1 cellular context compared by ENCODE assay signal in the genomic region with DNA sequence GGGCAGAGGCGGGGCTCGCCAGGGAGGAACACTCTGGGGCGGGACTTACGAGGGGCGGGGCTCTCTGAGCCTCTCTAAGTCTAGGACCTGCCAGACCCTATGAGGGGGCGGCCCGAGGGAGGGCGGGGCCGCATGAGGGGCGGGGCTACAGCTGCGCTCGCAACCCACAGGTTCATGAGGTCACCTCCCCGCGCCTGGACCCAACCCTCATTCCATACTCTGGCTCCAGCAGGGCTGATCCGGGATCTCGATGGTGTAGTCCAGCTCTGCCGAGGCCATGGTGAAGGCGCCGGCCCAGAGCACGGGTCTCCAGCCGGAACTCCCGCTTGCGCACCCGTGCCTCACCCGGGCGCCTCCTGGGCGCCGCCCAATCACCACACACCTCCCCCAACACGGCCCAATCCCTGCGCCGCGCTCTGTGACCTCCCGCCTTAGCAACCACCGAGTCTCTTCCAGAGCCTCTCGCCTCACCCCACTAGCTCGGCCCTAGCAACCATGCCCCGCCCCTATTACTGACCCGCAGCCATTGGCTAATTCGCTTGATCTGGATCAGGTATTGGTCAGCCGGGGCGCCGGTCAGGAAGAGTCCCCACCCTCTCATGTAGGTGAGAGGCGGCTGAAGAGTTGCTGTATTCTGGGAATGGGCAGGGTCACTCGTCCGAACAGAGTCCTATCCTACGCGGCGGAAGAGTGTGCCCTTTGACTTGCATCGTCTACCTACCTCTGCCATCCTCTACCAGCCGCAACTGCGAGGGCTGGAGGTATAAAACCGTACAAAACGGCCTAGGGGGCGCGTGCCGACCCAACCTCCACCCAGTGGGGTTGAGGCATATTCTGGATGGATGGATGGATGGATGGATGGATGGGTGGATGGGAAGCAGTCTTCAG.
TF ChIP-seq lines count a peak whose summit lies in the region.

A gene (plus strand): TSS at position 602 of the 888 bp plus-strand sequence. CDS start 14,984 bp downstream, outside the sequence.
A gene (minus strand): TSS at position 369 of the 888 bp plus-strand sequence. CDS start 90 bp downstream, at position 279.

TF ChIP-seq in GM23338, 12 proteins besides CTCF, POLR2A, EP300 and RAD21 (continued from another document):
- TF ChIP-seq, protein P1, sequence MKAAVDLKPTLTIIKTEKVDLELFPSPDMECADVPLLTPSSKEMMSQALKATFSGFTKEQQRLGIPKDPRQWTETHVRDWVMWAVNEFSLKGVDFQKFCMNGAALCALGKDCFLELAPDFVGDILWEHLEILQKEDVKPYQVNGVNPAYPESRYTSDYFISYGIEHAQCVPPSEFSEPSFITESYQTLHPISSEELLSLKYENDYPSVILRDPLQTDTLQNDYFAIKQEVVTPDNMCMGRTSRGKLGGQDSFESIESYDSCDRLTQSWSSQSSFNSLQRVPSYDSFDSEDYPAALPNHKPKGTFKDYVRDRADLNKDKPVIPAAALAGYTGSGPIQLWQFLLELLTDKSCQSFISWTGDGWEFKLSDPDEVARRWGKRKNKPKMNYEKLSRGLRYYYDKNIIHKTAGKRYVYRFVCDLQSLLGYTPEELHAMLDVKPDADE (IDR thresholded peaks at IDR 0.05) = no peak
- no peak for TF ChIP-seq ZNF331 (CRISPR knock-in tag; IDR thresholded peaks at IDR 0.05; ENCODE audit: low read depth)
- no peak for TF ChIP-seq STAT1 (IDR thresholded peaks at IDR 0.05; ENCODE audit: unreplicated experiment)
- TF ChIP-seq, protein P2, sequence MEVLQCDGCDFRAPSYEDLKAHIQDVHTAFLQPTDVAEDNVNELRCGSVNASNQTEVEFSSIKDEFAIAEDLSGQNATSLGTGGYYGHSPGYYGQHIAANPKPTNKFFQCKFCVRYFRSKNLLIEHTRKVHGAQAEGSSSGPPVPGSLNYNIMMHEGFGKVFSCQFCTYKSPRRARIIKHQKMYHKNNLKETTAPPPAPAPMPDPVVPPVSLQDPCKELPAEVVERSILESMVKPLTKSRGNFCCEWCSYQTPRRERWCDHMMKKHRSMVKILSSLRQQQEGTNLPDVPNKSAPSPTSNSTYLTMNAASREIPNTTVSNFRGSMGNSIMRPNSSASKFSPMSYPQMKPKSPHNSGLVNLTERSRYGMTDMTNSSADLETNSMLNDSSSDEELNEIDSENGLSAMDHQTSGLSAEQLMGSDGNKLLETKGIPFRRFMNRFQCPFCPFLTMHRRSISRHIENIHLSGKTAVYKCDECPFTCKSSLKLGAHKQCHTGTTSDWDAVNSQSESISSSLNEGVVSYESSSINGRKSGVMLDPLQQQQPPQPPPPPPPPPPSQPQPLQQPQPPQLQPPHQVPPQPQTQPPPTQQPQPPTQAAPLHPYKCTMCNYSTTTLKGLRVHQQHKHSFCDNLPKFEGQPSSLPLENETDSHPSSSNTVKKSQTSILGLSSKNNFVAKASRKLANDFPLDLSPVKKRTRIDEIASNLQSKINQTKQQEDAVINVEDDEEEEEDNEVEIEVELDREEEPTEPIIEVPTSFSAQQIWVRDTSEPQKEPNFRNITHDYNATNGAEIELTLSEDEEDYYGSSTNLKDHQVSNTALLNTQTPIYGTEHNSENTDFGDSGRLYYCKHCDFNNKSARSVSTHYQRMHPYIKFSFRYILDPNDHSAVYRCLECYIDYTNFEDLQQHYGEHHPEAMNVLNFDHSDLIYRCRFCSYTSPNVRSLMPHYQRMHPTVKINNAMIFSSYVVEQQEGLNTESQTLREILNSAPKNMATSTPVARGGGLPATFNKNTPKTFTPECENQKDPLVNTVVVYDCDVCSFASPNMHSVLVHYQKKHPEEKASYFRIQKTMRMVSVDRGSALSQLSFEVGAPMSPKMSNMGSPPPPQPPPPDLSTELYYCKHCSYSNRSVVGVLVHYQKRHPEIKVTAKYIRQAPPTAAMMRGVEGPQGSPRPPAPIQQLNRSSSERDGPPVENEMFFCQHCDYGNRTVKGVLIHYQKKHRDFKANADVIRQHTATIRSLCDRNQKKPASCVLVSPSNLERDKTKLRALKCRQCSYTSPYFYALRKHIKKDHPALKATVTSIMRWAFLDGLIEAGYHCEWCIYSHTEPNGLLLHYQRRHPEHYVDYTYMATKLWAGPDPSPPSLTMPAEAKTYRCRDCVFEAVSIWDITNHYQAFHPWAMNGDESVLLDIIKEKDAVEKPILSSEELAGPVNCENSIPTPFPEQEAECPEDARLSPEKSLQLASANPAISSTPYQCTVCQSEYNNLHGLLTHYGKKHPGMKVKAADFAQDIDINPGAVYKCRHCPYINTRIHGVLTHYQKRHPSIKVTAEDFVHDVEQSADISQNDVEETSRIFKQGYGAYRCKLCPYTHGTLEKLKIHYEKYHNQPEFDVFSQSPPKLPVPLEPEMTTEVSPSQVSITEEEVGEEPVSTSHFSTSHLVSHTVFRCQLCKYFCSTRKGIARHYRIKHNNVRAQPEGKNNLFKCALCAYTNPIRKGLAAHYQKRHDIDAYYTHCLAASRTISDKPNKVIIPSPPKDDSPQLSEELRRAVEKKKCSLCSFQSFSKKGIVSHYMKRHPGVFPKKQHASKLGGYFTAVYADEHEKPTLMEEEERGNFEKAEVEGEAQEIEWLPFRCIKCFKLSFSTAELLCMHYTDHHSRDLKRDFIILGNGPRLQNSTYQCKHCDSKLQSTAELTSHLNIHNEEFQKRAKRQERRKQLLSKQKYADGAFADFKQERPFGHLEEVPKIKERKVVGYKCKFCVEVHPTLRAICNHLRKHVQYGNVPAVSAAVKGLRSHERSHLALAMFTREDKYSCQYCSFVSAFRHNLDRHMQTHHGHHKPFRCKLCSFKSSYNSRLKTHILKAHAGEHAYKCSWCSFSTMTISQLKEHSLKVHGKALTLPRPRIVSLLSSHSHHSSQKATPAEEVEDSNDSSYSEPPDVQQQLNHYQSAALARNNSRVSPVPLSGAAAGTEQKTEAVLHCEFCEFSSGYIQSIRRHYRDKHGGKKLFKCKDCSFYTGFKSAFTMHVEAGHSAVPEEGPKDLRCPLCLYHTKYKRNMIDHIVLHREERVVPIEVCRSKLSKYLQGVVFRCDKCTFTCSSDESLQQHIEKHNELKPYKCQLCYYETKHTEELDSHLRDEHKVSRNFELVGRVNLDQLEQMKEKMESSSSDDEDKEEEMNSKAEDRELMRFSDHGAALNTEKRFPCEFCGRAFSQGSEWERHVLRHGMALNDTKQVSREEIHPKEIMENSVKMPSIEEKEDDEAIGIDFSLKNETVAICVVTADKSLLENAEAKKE (CRISPR knock-in tag; IDR thresholded peaks at IDR 0.05) = no peak
- TF ChIP-seq EZH2phosphoT487 (IDR thresholded peaks at IDR 0.05; ENCODE audit: unreplicated experiment) = no peak
- peak; percentile 60 for TF ChIP-seq CREB1 (CRISPR knock-in tag; IDR thresholded peaks at IDR 0.05; ENCODE audit: low read depth)
- peak; percentile 74 for TF ChIP-seq POLR2AphosphoS5 (IDR thresholded peaks at IDR 0.05; ENCODE audit: low read depth)
- TF ChIP-seq, protein P3, sequence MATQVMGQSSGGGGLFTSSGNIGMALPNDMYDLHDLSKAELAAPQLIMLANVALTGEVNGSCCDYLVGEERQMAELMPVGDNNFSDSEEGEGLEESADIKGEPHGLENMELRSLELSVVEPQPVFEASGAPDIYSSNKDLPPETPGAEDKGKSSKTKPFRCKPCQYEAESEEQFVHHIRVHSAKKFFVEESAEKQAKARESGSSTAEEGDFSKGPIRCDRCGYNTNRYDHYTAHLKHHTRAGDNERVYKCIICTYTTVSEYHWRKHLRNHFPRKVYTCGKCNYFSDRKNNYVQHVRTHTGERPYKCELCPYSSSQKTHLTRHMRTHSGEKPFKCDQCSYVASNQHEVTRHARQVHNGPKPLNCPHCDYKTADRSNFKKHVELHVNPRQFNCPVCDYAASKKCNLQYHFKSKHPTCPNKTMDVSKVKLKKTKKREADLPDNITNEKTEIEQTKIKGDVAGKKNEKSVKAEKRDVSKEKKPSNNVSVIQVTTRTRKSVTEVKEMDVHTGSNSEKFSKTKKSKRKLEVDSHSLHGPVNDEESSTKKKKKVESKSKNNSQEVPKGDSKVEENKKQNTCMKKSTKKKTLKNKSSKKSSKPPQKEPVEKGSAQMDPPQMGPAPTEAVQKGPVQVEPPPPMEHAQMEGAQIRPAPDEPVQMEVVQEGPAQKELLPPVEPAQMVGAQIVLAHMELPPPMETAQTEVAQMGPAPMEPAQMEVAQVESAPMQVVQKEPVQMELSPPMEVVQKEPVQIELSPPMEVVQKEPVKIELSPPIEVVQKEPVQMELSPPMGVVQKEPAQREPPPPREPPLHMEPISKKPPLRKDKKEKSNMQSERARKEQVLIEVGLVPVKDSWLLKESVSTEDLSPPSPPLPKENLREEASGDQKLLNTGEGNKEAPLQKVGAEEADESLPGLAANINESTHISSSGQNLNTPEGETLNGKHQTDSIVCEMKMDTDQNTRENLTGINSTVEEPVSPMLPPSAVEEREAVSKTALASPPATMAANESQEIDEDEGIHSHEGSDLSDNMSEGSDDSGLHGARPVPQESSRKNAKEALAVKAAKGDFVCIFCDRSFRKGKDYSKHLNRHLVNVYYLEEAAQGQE (IDR thresholded peaks at IDR 0.05; ENCODE audit: unreplicated experiment) = no peak
- no peak for TF ChIP-seq EZH2 (IDR thresholded peaks at IDR 0.05; ENCODE audit: low read depth, unreplicated experiment)
